ENCODE assay signal across 9 cellular contexts in genomic region chr1:10646347-10646861, GRCh38.
DNase-seq lines count a peak whose midpoint lies in the region; ATAC-seq and TF ChIP-seq lines count a peak whose summit lies in the region.
"Had no signal": no experiment of that assay in that cellular context is flagged by ENCODE, and none has a peak within 500 bp of the region (broad histone marks: within the 10 kb centered on the region; RNA-seq: fewer than 3 reads in every experiment).

No MANE protein-coding gene starts in this region.

- intact Hi-C loops in Right ventricle myocardium superior (cut with DNase I): no loop called here

- ATAC-seq in SK-N-SH treated with all-trans-retinoic acid at 6 μM for 48 hours: peak; percentile 93
- peak; percentile 81 for ATAC-seq in Right ventricle myocardium superior (ENCODE audit: poor library complexity)
- no peak for ATAC-seq in GM19351 (IDR thresholded peaks at IDR 0.05; ENCODE audit: unreplicated experiment)
- no peak for ATAC-seq in GM19035 (IDR thresholded peaks at IDR 0.05; ENCODE audit: unreplicated experiment)

- no peak overlapping the region for H3K4me3 Mint-ChIP-seq in CD8-positive, alpha-beta memory T cell
- H3K4me3 Mint-ChIP-seq: activated CD4-positive, alpha-beta memory T cell treated with anti-CD3 and anti-CD28 coated beads for 36 hours had no signal

- H3K4me1 Mint-ChIP-seq in CD8-positive, alpha-beta memory T cell: no peaks in the 10 kb centered on the region

- H3K27me3 ChIP-seq in CD8-positive, alpha-beta memory T cell (ENCODE audit: insufficient read depth, low read length, poor library complexity, severe bottlenecking): no peaks in the 10 kb centered on the region

- H3K36me3 ChIP-seq in CD8-positive, alpha-beta memory T cell (ENCODE audit: insufficient read depth, low read length): no peaks in the 10 kb centered on the region

- no peaks in the 10 kb centered on the region for H3K9me3 Mint-ChIP-seq in CD8-positive, alpha-beta memory T cell
- H3K9me3 Mint-ChIP-seq: activated CD4-positive, alpha-beta memory T cell treated with anti-CD3 and anti-CD28 coated beads for 36 hours had no signal

- H3K27ac ChIP-seq in CD8-positive, alpha-beta memory T cell (ENCODE audit: low read depth, low read length): no peak overlapping the region

- no peaks in the 10 kb centered on the region for H3K27me3 Mint-ChIP-seq in CD8-positive, alpha-beta memory T cell
- H3K27me3 Mint-ChIP-seq: activated CD4-positive, alpha-beta memory T cell treated with anti-CD3 and anti-CD28 coated beads for 36 hours had no signal

- POLR2A ChIA-PET in CD8-positive, alpha-beta memory T cell (lab: Charles Lee): no interaction called here

- no peaks in the 10 kb centered on the region for H3K4me1 ChIP-seq in CD8-positive, alpha-beta memory T cell (ENCODE audit: insufficient read depth, low read length)

- no peak overlapping the region for H3K27ac Mint-ChIP-seq in CD8-positive, alpha-beta memory T cell
- H3K27ac Mint-ChIP-seq: activated CD4-positive, alpha-beta memory T cell treated with anti-CD3 and anti-CD28 coated beads for 36 hours had no signal

- CTCF ChIA-PET in CD8-positive, alpha-beta memory T cell (lab: Charles Lee): no interaction called here

- H3K4me3 ChIP-seq in CD8-positive, alpha-beta memory T cell (ENCODE audit: low read length): no peak overlapping the region

- DNase-seq in NCI-H2171 treated with DMSO at 0.1 percent for 48 hours (lab: John Stamatoyannopoulos, UW) (peak; percentile 17), NCI-H2171 (lab: John Stamatoyannopoulos, UW) (no peak), Right ventricle myocardium superior (peak; percentile 71), superior temporal gyrus (ENCODE audit: extremely low spot score) (peak; percentile 24)
- no peak for DNase-seq in CD8-positive, alpha-beta memory T cell
- DNase-seq: activated CD4-positive, alpha-beta memory T cell treated with anti-CD3 and anti-CD28 coated beads for 36 hours had no signal

- no peaks in the 10 kb centered on the region for H3K9me3 ChIP-seq in CD8-positive, alpha-beta memory T cell (ENCODE audit: low read length)

- peaks cover 0 to 38% (median 0%) of the 10 kb centered on the region in 3 donors for H3K36me3 Mint-ChIP-seq in CD8-positive, alpha-beta memory T cell
- H3K36me3 Mint-ChIP-seq: activated CD4-positive, alpha-beta memory T cell treated with anti-CD3 and anti-CD28 coated beads for 36 hours had no signal

TF ChIP-seq in SK-N-SH treated with all-trans-retinoic acid at 6 μM for 48 hours, 23 proteins besides CTCF, POLR2A, EP300 and RAD21:
- TF ChIP-seq TSHZ2 (CRISPR knock-in tag; IDR thresholded peaks at IDR 0.05) (no peak), ARNTL (CRISPR knock-in tag; IDR thresholded peaks at IDR 0.05; ENCODE audit: borderline replicate concordance, low read depth) (no peak), ZFP30 (CRISPR knock-in tag; IDR thresholded peaks at IDR 0.05) (no peak), CSDC2 (CRISPR knock-in tag; IDR thresholded peaks at IDR 0.05) (no peak), ESRRG (CRISPR knock-in tag; IDR thresholded peaks at IDR 0.05) (no peak), OSR1 (CRISPR knock-in tag; IDR thresholded peaks at IDR 0.05) (no peak), CSRNP3 (CRISPR knock-in tag; IDR thresholded peaks at IDR 0.05) (no peak), GLIS3 (CRISPR knock-in tag; IDR thresholded peaks at IDR 0.05) (no peak), TOX (CRISPR knock-in tag; IDR thresholded peaks at IDR 0.05; ENCODE audit: borderline replicate concordance) (no peak), PPARA (CRISPR knock-in tag; IDR thresholded peaks at IDR 0.05; ENCODE audit: borderline replicate concordance) (no peak), ZNF8 (CRISPR knock-in tag; IDR thresholded peaks at IDR 0.05) (no peak), CREB5 (CRISPR knock-in tag; IDR thresholded peaks at IDR 0.05; ENCODE audit: low read depth) (no peak), ZFP3 (CRISPR knock-in tag; IDR thresholded peaks at IDR 0.05) (no peak), ZC3H10 (CRISPR knock-in tag; IDR thresholded peaks at IDR 0.05) (no peak)

Comparison
In these comparisons a context has a peak if more than half of its experiments do, and no peak if none do; other contexts are left out.
1. DNase-seq: peak in NCI-H2171 treated with DMSO at 0.1 percent for 48 hours (single experiment), Right ventricle myocardium superior (single experiment) and superior temporal gyrus (single experiment); none in NCI-H2171 (single experiment) and CD8-positive, alpha-beta memory T cell (0 of 5).
2. ATAC-seq: peak in SK-N-SH treated with all-trans-retinoic acid at 6 μM for 48 hours (single experiment) and Right ventricle myocardium superior (single experiment); none in GM19351 (single experiment) and GM19035 (single experiment).